Comparison of ENCODE assay signal across 1 cellular context in genomic region chr15:71677352-71677751, GRCh38.
TF ChIP-seq lines count a peak whose summit lies in the region.

No MANE protein-coding gene starts in this region.

TF ChIP-seq in SK-N-SH, 30 proteins besides CTCF, POLR2A, EP300 and RAD21 (continued from another document):
- TF ChIP-seq POLR2AphosphoS5 (IDR thresholded peaks at IDR 0.05; ENCODE audit: low read depth, low read length) (no peak), NRF1 (IDR thresholded peaks at IDR 0.05; ENCODE audit: low read depth, low read length) (no peak), MXI1 (IDR thresholded peaks at IDR 0.05; ENCODE audit: low read depth, low read length) (no peak), YY1 (IDR thresholded peaks at IDR 0.05; ENCODE audit: low read depth) (no peak), IRF3 (IDR thresholded peaks at IDR 0.05; ENCODE audit: low read depth, low read length) (no peak), SIN3A (IDR thresholded peaks at IDR 0.05; ENCODE audit: borderline replicate concordance, low read depth, low read length) (no peak), GATA2 (CRISPR knock-in tag; IDR thresholded peaks at IDR 0.05) (no peak), RXRA (IDR thresholded peaks at IDR 0.05; ENCODE audit: borderline replicate concordance, low read depth) (no peak), TCF12 (IDR thresholded peaks at IDR 0.05) (no peak), FOXJ3 (CRISPR knock-in tag; IDR thresholded peaks at IDR 0.05) (no peak), TAF1 (IDR thresholded peaks at IDR 0.05; ENCODE audit: borderline replicate concordance, low read depth, low read length) (no peak), RCOR1 (IDR thresholded peaks at IDR 0.05; ENCODE audit: low read length) (no peak)
